ENCODE assay signal across 21 cellular contexts in genomic region chr3:189896533-189896932, GRCh38.
"Had no signal": no experiment of that assay in that cellular context is flagged by ENCODE, and none has a peak within 500 bp of the region (broad histone marks: within the 10 kb centered on the region; RNA-seq: fewer than 3 reads in every experiment).

No MANE protein-coding gene starts in this region.

- H3K4me3 ChIP-seq: colonic mucosa, gastrocnemius medialis, heart right ventricle, left ventricle myocardium inferior, lung, psoas muscle, right lobe of liver, suprapubic skin, thyroid gland had no signal

- ATAC-seq: gastrocnemius medialis; heart right ventricle; left cardiac atrium; right lobe of liver; stimulated activated effector memory CD8-positive, alpha-beta T cell treated with anti-CD3 and anti-CD28 coated beads, Interleukin-12 subunit alpha, Interleukin-12 subunit beta, amount 100 ng/mL, for 72 hours; stimulated activated naive CD8-positive, alpha-beta T cell treated with anti-CD3 and anti-CD28 coated beads, Interleukin-15, Interleukin-2, amounts not matched to agents 100 U/mL and 50 U/mL, for 24 hours had no signal

- H3K9me3 ChIP-seq: colonic mucosa, gastrocnemius medialis, heart right ventricle, left ventricle myocardium inferior, right lobe of liver, suprapubic skin, thyroid gland had no signal

- H3K27ac ChIP-seq: colonic mucosa, gastrocnemius medialis, heart right ventricle, left ventricle myocardium inferior, psoas muscle, right lobe of liver, suprapubic skin, thyroid gland had no signal

- FAIRE-seq: urothelium cell line had no signal

- DNase-seq: colonic mucosa; dermis blood vessel endothelial cell; gastrocnemius medialis; heart right ventricle; islet precursor cell; left cardiac atrium; left ventricle myocardium inferior; mesendoderm; naive B cell; nephron progenitor cell; psoas muscle; retina; right lobe of liver; stimulated activated CD4-positive, alpha-beta T cell treated with anti-CD3 and anti-CD28 coated beads, Interleukin-4, amount 100 ng/mL, for 1 hour; stimulated activated CD8-positive, alpha-beta memory T cell treated with anti-CD3 and anti-CD28 coated beads, Interleukin-4, amount 100 ng/mL, for 48 hours; stimulated activated naive CD8-positive, alpha-beta T cell treated with anti-CD3 and anti-CD28 coated beads, Interleukin-15, Interleukin-2, amounts not matched to agents 100 U/mL and 50 U/mL, for 24 hours; thyroid gland had no signal

- H3K27me3 ChIP-seq: colonic mucosa, gastrocnemius medialis, heart right ventricle, right lobe of liver, suprapubic skin, thyroid gland had no signal

- H3K36me3 ChIP-seq: colonic mucosa, left ventricle myocardium inferior, right lobe of liver, thyroid gland had no signal

- H3K4me1 ChIP-seq: colonic mucosa, gastrocnemius medialis, heart right ventricle, left ventricle myocardium inferior, psoas muscle, right lobe of liver, thyroid gland had no signal
